ENCODE assay signal across 14 cellular contexts in genomic region chr6:33926451-33926850, GRCh38.
A peak's percentile ranks its signal among the peaks of the same experiment; 100 is the strongest.
DNase-seq lines count a peak whose midpoint lies in the region; ATAC-seq and TF ChIP-seq lines count a peak whose summit lies in the region.
"Had no signal": no experiment of that assay in that cellular context is flagged by ENCODE, and none has a peak within 500 bp of the region (broad histone marks: within the 10 kb centered on the region; RNA-seq: fewer than 3 reads in every experiment).

No MANE protein-coding gene starts in this region.

- H3K9me2 ChIP-seq in OCI-LY7 (ENCODE audit: insufficient read depth, low read length) = no peaks in the 10 kb centered on the region

- no peak for ATAC-seq in GM18867 (IDR thresholded peaks at IDR 0.05; ENCODE audit: unreplicated experiment)
- ATAC-seq: activated T-helper 17 cell treated with anti-CD3 and anti-CD28 coated beads, Interleukin-2, amount 50 U/mL, for 72 hours; heart right ventricle had no signal

- H2AFZ ChIP-seq in OCI-LY7 (ENCODE audit: low read length) = no peak overlapping the region

- no peaks in the 10 kb centered on the region for H4K20me1 ChIP-seq in OCI-LY7 (ENCODE audit: insufficient read depth, low read length)

- intact Hi-C loops in OCI-LY7 (cut with micrococcal nuclease; ENCODE audit: unreplicated experiment) = no loop called here

- H3K4me1 ChIP-seq in OCI-LY7 (ENCODE audit: insufficient read depth, low read length, poor library complexity, severe bottlenecking) = no peaks in the 10 kb centered on the region
- H3K4me1 ChIP-seq: heart right ventricle had no signal

- no peak overlapping the region for H3K4me2 ChIP-seq in OCI-LY7 (ENCODE audit: low read length)

- no peak overlapping the region for H3K27ac ChIP-seq in OCI-LY7 (ENCODE audit: low read depth, low read length, poor library complexity, severe bottlenecking)
- H3K27ac ChIP-seq: heart right ventricle, HL-60, spleen had no signal

- TF ChIP-seq CTCF in OCI-LY7 (conservative IDR thresholded peaks at IDR 0.05; ENCODE audit: low read length) = no peak

- no peaks in the 10 kb centered on the region for H3K9me3 ChIP-seq in OCI-LY7 (ENCODE audit: low read length)

- H3K4me3 ChIP-seq in OCI-LY7 (ENCODE audit: low read depth, low read length, poor library complexity, severe bottlenecking) = no peak overlapping the region
- H3K4me3 ChIP-seq: heart right ventricle, spleen had no signal

- DNase-seq in Daoy (ENCODE audit: low read depth) = peak; percentile 21
- DNase-seq in KBM-7 = peak; percentile 6
- DNase-seq in OCI-LY7 (ENCODE audit: low spot score) = peak; percentile 51
- DNase-seq in iPS DF 19.7 (ENCODE audit: low read depth, low spot score) = peak; percentile 84
- no peak for DNase-seq in UCSD-AML1 (lab: John Stamatoyannopoulos, UW; ENCODE audit: unreplicated experiment)
- DNase-seq in mesenteric fat pad (ENCODE audit: low spot score) = no peak
- no peak for DNase-seq in activated CD4-positive, alpha-beta T cell treated with anti-CD3 and anti-CD28 coated beads for 48 hours
- DNase-seq: HCEC 1CT; heart right ventricle; NK-92 treated with Interleukin-12 subunit alpha and Interleukin-12 subunit beta, amount 100 ng/mL, for 24 hours; spleen had no signal

- POLR2A ChIA-PET in OCI-LY7 (lab: Charles Lee) = no interaction called here

- in situ Hi-C loops in KBM-7 (cut with MboI; ENCODE audit: low pct_unique_long_range_greater_than_20kb, low sequenced_read_pairs) = no loop called here

- CTCF ChIA-PET in OCI-LY7 (lab: Charles Lee; ENCODE audit: unreplicated experiment) = no interaction called here

- no peaks in the 10 kb centered on the region for H3K79me2 ChIP-seq in OCI-LY7 (ENCODE audit: insufficient read depth, low read depth, low read length)

- no peaks in the 10 kb centered on the region for H3K36me3 ChIP-seq in OCI-LY7 (ENCODE audit: insufficient read depth, low read length)
- H3K36me3 ChIP-seq: heart right ventricle, spleen had no signal

- BruUV-seq in OCI-LY7 (replicated peaks; lab: Mats Ljungman, UMichigan) = no TSS peak

Comparison
In these comparisons a context has a peak if more than half of its experiments do, and no peak if none do; other contexts are left out.
1. DNase-seq: peak in Daoy (single experiment), KBM-7 (single experiment), OCI-LY7 (single experiment) and iPS DF 19.7 (single experiment); none in UCSD-AML1 (single experiment), mesenteric fat pad (single experiment) and activated CD4-positive, alpha-beta T cell treated with anti-CD3 and anti-CD28 coated beads for 48 hours (single experiment).